17 cellular contexts compared by ENCODE assay signal in the genomic region with DNA sequence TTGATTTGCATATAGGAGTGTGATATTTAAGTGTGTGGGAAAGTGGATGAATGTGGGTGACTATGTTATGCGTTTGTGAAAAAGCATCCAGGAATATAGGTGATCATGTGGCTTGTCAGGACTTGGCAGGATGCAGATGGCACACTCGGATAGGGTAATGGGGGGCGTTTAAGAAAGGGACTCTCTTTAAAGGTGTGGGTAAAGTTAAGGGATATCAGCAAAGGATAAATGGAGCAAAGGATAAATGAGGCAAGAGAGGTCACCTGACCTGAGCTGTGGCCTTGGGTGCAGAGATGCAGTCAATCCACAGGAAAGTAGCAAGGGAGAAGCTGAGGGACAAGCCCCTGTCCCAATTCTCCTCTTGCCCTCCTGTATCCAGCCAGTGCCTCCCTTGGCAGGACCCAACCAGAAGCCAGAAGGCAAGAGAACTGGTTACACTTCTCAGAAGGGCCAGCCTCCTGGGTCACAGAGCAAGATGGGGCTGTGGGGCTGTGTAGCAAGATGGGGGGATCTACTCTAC. TPM values are rescaled to one million over a fixed set of nuclear protein-coding genes. Genes with fewer than 3 reads are reported as not detected.
DNase-seq lines count a peak whose midpoint lies in the region; ATAC-seq, FAIRE-seq and TF ChIP-seq lines count a peak whose summit lies in the region.
"Had no signal": no experiment of that assay in that cellular context is flagged by ENCODE, and none has a peak within 500 bp of the region (broad histone marks: within the 10 kb centered on the region; RNA-seq: fewer than 3 reads in every experiment).

No MANE protein-coding gene starts in this region.

- H3K4me1 ChIP-seq in GM23338 (ENCODE audit: insufficient read depth): peaks cover 14% of the 10 kb centered on the region
- H3K4me1 ChIP-seq: Caco-2, tibial artery had no signal

- peak; percentile 49 for DNase-seq in activated naive CD4-positive, alpha-beta T cell treated with anti-CD3 and anti-CD28 coated beads for 36 hours
- DNase-seq in activated naive CD4-positive, alpha-beta T cell treated with anti-CD3 and anti-CD28 coated beads, Interleukin-2, amount 50 U/mL, for 16 hours: no peak
- DNase-seq in GM23338 (ENCODE audit: low spot score): no peak
- DNase-seq in HTR-8/SVneo (ENCODE audit: insufficient read length, low spot score): no peak
- DNase-seq in stimulated activated CD8-positive, alpha-beta memory T cell treated with anti-CD3 and anti-CD28 coated beads, Interleukin-4, amount 100 ng/mL, for 48 hours: peak; percentile 39
- no peak for DNase-seq in omental fat pad (ENCODE audit: low spot score)
- DNase-seq in Right ventricle myocardium inferior (ENCODE audit: missing footprints): no peak
- DNase-seq in NCI-H1694 (lab: John Stamatoyannopoulos, UW): no peak
- DNase-seq: amniotic stem cell, Caco-2, erythroblast, heart right ventricle, NCI-H2081, NCI-H82, posterior cingulate gyrus, T-helper 9 cell, tibial artery had no signal

- TF ChIP-seq CTCF in GM23338 (conservative IDR thresholded peaks at IDR 0.05; ENCODE audit: low read depth in 2 of 2): no peak
- TF ChIP-seq CTCF in omental fat pad (IDR thresholded peaks at IDR 0.05): no peak

- no peaks in the 10 kb centered on the region for H3K9me2 ChIP-seq in GM23338 (ENCODE audit: insufficient read depth)

- no peak overlapping the region for H3K4me3 ChIP-seq in GM23338
- H3K4me3 ChIP-seq: heart right ventricle, tibial artery had no signal

- intact Hi-C loops in activated naive CD4-positive, alpha-beta T cell treated with anti-CD3 and anti-CD28 coated beads for 36 hours (cut with micrococcal nuclease): loop anchor here (1.0 to 5.0 kb wide), 11 partner anchors 24 to 685 kb away; a partner anchor contains a TSS
- intact Hi-C loops in Right ventricle myocardium inferior (cut with DNase I): no loop called here

- H3K4me2 ChIP-seq in GM23338: no peak overlapping the region

- H3K36me3 ChIP-seq in GM23338 (ENCODE audit: insufficient read depth): no peaks in the 10 kb centered on the region
- H3K36me3 ChIP-seq: heart right ventricle, tibial artery had no signal

- peaks cover 2% of the 10 kb centered on the region for H3K27me3 Mint-ChIP-seq in activated naive CD4-positive, alpha-beta T cell treated with anti-CD3 and anti-CD28 coated beads for 36 hours (ENCODE audit: low read depth)
- H3K27me3 Mint-ChIP-seq in GM23338 (ENCODE audit: insufficient read depth, low read depth, poor library complexity): peaks cover 3% of the 10 kb centered on the region

- CTCF ChIA-PET in activated naive CD4-positive, alpha-beta T cell treated with anti-CD3 and anti-CD28 coated beads for 36 hours (lab: Charles Lee): interaction anchor here (1.1 to 4.5 kb wide), 6 partner anchors 25 to 1287 kb away, joined by 3 to 35 read pairs (median 6); no protein-coding TSS in a partner anchor

- no peaks in the 10 kb centered on the region for H4K20me1 ChIP-seq in GM23338 (replicated peaks; ENCODE audit: insufficient read depth)

- H3K79me2 ChIP-seq in GM23338 (replicated peaks; ENCODE audit: insufficient read depth): no peaks in the 10 kb centered on the region

- H3K4me3 Mint-ChIP-seq in activated naive CD4-positive, alpha-beta T cell treated with anti-CD3 and anti-CD28 coated beads for 36 hours: peak overlapping the region; percentile 58
- no peak overlapping the region for H3K4me3 Mint-ChIP-seq in GM23338

- ATAC-seq in GM23338 (no peak), omental fat pad (ENCODE audit: low FRiP score) (no peak), Right ventricle myocardium inferior (no peak)
- ATAC-seq: heart right ventricle had no signal

- no peak overlapping the region for H3K27ac ChIP-seq in GM23338 (ENCODE audit: low read depth)
- H3K27ac ChIP-seq: heart right ventricle, tibial artery had no signal

- H2AFZ ChIP-seq in GM23338: 0 out of 2 replicates have a peak overlapping the region, but pooled peaks have one; percentile 28

- no peak overlapping the region for H3K27ac Mint-ChIP-seq in activated naive CD4-positive, alpha-beta T cell treated with anti-CD3 and anti-CD28 coated beads for 36 hours
- no peak overlapping the region for H3K27ac Mint-ChIP-seq in GM23338

- no peaks in the 10 kb centered on the region for H3K27me3 ChIP-seq in GM23338 (ENCODE audit: insufficient read depth)
- H3K27me3 ChIP-seq: heart right ventricle had no signal

- H3K9me3 Mint-ChIP-seq in activated naive CD4-positive, alpha-beta T cell treated with anti-CD3 and anti-CD28 coated beads for 36 hours: no peaks in the 10 kb centered on the region
- H3K9me3 Mint-ChIP-seq in GM23338: no peaks in the 10 kb centered on the region

- peak; percentile 52 for FAIRE-seq in HTR-8/SVneo (lab: Jason Lieb, UNC)

- peaks cover 17% of the 10 kb centered on the region for H3K4me1 Mint-ChIP-seq in activated naive CD4-positive, alpha-beta T cell treated with anti-CD3 and anti-CD28 coated beads for 36 hours (ENCODE audit: low read depth)
- peaks cover 18% of the 10 kb centered on the region for H3K4me1 Mint-ChIP-seq in GM23338

- no peaks in the 10 kb centered on the region for H3F3A ChIP-seq in GM23338 (replicated peaks; ENCODE audit: low read depth)

- no peaks in the 10 kb centered on the region for H3K36me3 Mint-ChIP-seq in activated naive CD4-positive, alpha-beta T cell treated with anti-CD3 and anti-CD28 coated beads for 36 hours (ENCODE audit: low read depth)
- H3K36me3 Mint-ChIP-seq in GM23338 (ENCODE audit: low read depth): no peaks in the 10 kb centered on the region

TF ChIP-seq in GM23338, 12 proteins besides CTCF, POLR2A, EP300 and RAD21:
- TF ChIP-seq CREB1 (CRISPR knock-in tag; IDR thresholded peaks at IDR 0.05; ENCODE audit: low read depth): no peak
TF ChIP-seq in GM23338: peak in this region for 0.

RNA-seq across cellular contexts. Expression of a gene that starts 47.5 kb away (rescaled TPM):
- 10 to 100 TPM; 43.7 to 47.2 TPM for total RNA-seq in activated naive CD4-positive, alpha-beta T cell treated with anti-CD3 and anti-CD28 coated beads for 36 hours
- 20.0 and 24.3 TPM in 2 replicates for total RNA-seq in GM23338 (2014; rRNA removed; shearing (Covaris generic))
- 3.7 and 4.6 TPM in 2 replicates for polyA plus RNA-seq in GM23338 (2016; fragmentation: Nextera tagmentation; extraction: Ambion mirVana)
- 1 to 10 TPM; 2.1 to 8.5 (median 7.0) TPM for total RNA-seq in omental fat pad
- 17.6 TPM for total RNA-seq in Right ventricle myocardium inferior

Comparison
In these comparisons a context has a peak if more than half of its experiments do, and no peak if none do; other contexts are left out.
1. DNase-seq: peak in activated naive CD4-positive, alpha-beta T cell treated with anti-CD3 and anti-CD28 coated beads for 36 hours (single experiment) and stimulated activated CD8-positive, alpha-beta memory T cell treated with anti-CD3 and anti-CD28 coated beads, Interleukin-4, amount 100 ng/mL, for 48 hours (single experiment); none in activated naive CD4-positive, alpha-beta T cell treated with anti-CD3 and anti-CD28 coated beads, Interleukin-2, amount 50 U/mL, for 16 hours (single experiment), GM23338 (single experiment), HTR-8/SVneo (single experiment), omental fat pad (single experiment), Right ventricle myocardium inferior (single experiment) and NCI-H1694 (single experiment).